In genomic region chr12:119668315-119668651, GRCh38 we compare ENCODE assay signal across 8 cellular contexts. TPM values are rescaled to one million over a fixed set of nuclear protein-coding genes. Genes with fewer than 3 reads are reported as not detected.
A peak's percentile ranks its signal among the peaks of the same experiment; 100 is the strongest.
DNase-seq lines count a peak whose midpoint lies in the region; ATAC-seq, FAIRE-seq and TF ChIP-seq lines count a peak whose summit lies in the region.

No MANE protein-coding gene starts in this region.

- peaks cover 23% of the 10 kb centered on the region for H3K79me2 ChIP-seq in keratinocyte (ENCODE audit: control insufficient read depth, insufficient read depth, low read length)

- peak; percentile 5 for DNase-seq in stimulated activated CD8-positive, alpha-beta memory T cell treated with anti-CD3 and anti-CD28 coated beads, Interleukin-12 subunit alpha, Interleukin-12 subunit beta, amount 100 ng/mL, for 1 hour (ENCODE audit: low read depth)
- DNase-seq in stimulated activated CD8-positive, alpha-beta memory T cell treated with anti-CD3 and anti-CD28 coated beads, Interleukin-4, amount 100 ng/mL, for 48 hours, result no peak
- no peak for DNase-seq in activated naive CD4-positive, alpha-beta T cell treated with anti-CD3 and anti-CD28 coated beads, Interleukin-2, amount 50 U/mL, for 72 hours (ENCODE audit: low spot score in 2 of 2)
- DNase-seq in keratinocyte (ENCODE audit: low read depth, low spot score) (no peak), substantia nigra (lab: John Stamatoyannopoulos, UW) (no peak), GM10248 (ENCODE audit: extremely low spot score) (no peak), SKM-1 treated with dmso at 0.1 percent for 144 hours (lab: John Stamatoyannopoulos, UW; ENCODE audit: unreplicated experiment) (no peak)

- peak overlapping the region; percentile 86 for H2AFZ ChIP-seq in keratinocyte (ENCODE audit: control insufficient read depth, low read length)

- CTCF ChIA-PET in GM10248 (lab: Yijun Ruan, JAX), result interaction anchor here (0.9 to 3.5 kb wide), 9 partner anchors 10 to 241 kb away, joined by 3 to 37 read pairs (median 4); no protein-coding TSS in a partner anchor

- H3K4me3 ChIP-seq in keratinocyte (ENCODE audit: control insufficient read depth in 2 of 3, extremely low read depth in 1 of 3, insufficient read depth in 2 of 3, low read depth in 1 of 3, low read length in 3 of 3), result peak overlapping the region; percentile 84 to 96 (median 85)

- H3K9ac ChIP-seq in keratinocyte (ENCODE audit: control insufficient read depth, extremely low read depth, insufficient read depth, low read length), result peak overlapping the region; percentile 93

- H4K20me1 ChIP-seq in keratinocyte (ENCODE audit: control insufficient read depth, extremely low read depth, insufficient read depth, low read length), result no peaks in the 10 kb centered on the region

- no peaks in the 10 kb centered on the region for H3K9me1 ChIP-seq in keratinocyte (ENCODE audit: control insufficient read depth, extremely low read depth, insufficient read depth, low read length)

- dilution Hi-C loops in keratinocyte (cut with MboI; ENCODE audit: extremely low pct_ligation_motif_present, low sequenced_read_pairs), result no loop called here

- peaks cover 20% of the 10 kb centered on the region for H3K4me1 ChIP-seq in keratinocyte (ENCODE audit: control insufficient read depth, extremely low read depth, insufficient read depth, low read length)

- ATAC-seq in activated naive CD4-positive, alpha-beta T cell treated with anti-CD3 and anti-CD28 coated beads, Interleukin-2, amount 50 U/mL, for 72 hours, result peak in 1 of 2 donors; percentile 3
- no peak for ATAC-seq in HG03520 (IDR thresholded peaks at IDR 0.05; ENCODE audit: unreplicated experiment)

- H3K27ac ChIP-seq in keratinocyte (ENCODE audit: control insufficient read depth, insufficient read depth, low read length), result peak overlapping the region; percentile 87
- H3K27ac ChIP-seq in substantia nigra (ENCODE audit: low read depth, low read length, poor library complexity, severe bottlenecking), result peak overlapping the region; percentile 82

- H3K27me3 ChIP-seq in keratinocyte (ENCODE audit: control insufficient read depth, extremely low read depth, insufficient read depth, low read length), result no peaks in the 10 kb centered on the region

- no peak for TF ChIP-seq CTCF in keratinocyte (optimal IDR thresholded peaks at IDR 0.05 in 1 of 3, IDR thresholded peaks at IDR 0.05 in 1 of 3, conservative IDR thresholded peaks at IDR 0.05 in 1 of 3; ENCODE audit: extremely low read depth in 1 of 3, insufficient read depth in 2 of 3, low read length in 3 of 3)
- no peak for TF ChIP-seq CTCF in GM10248 (IDR thresholded peaks at IDR 0.05; ENCODE audit: control extremely low read depth, extremely low read depth, low read depth, missing control alignments)

- no peak for FAIRE-seq in keratinocyte (lab: Jason Lieb, UNC)

- peak overlapping the region; percentile 94 to 100 for H3K27ac Mint-ChIP-seq in activated naive CD4-positive, alpha-beta T cell treated with anti-CD3 and anti-CD28 coated beads, Interleukin-2, amount 50 U/mL, for 72 hours

- peaks cover 35 to 41% of the 10 kb centered on the region in 2 donors for H3K36me3 Mint-ChIP-seq in activated naive CD4-positive, alpha-beta T cell treated with anti-CD3 and anti-CD28 coated beads, Interleukin-2, amount 50 U/mL, for 72 hours

- no peaks in the 10 kb centered on the region for H3K9me3 ChIP-seq in keratinocyte (ENCODE audit: control insufficient read depth, low read depth, low read length)

- peaks cover 0 to 4% of the 10 kb centered on the region in 2 donors for H3K9me3 Mint-ChIP-seq in activated naive CD4-positive, alpha-beta T cell treated with anti-CD3 and anti-CD28 coated beads, Interleukin-2, amount 50 U/mL, for 72 hours

- POLR2A ChIA-PET in GM10248 (lab: Yijun Ruan, JAX), result no interaction called here

- H3K4me2 ChIP-seq in keratinocyte (ENCODE audit: control insufficient read depth, extremely low read depth, insufficient read depth, low read depth, low read length), result peak overlapping the region; percentile 79

- H3K36me3 ChIP-seq in keratinocyte (ENCODE audit: control insufficient read depth in 2 of 2, extremely low read depth in 1 of 2, insufficient read depth in 2 of 2, low read length in 2 of 2), result peaks cover 6 to 13% of the 10 kb centered on the region in 2 experiments

RNA-seq across cellular contexts. Expression of gene PRKAB1, which starts 0.3 kb away (rescaled TPM):
- total RNA-seq in activated naive CD4-positive, alpha-beta T cell treated with anti-CD3 and anti-CD28 coated beads, Interleukin-2, amount 50 U/mL, for 72 hours, result 10 to 100 TPM; 18.2 to 63.7 TPM
- polyA plus RNA-seq in keratinocyte, result 19.9 to 26.6 TPM (median 22.0 TPM) in 3 replicates
- 18.6 TPM for polyA plus RNA-seq in keratinocyte (2011; ENCODE audit: low read depth)
- polyA plus RNA-seq in keratinocyte (2011; cell fraction: cytosol; rRNA removed), result 22.0 and 22.6 TPM in 2 replicates
- polyA plus RNA-seq in keratinocyte (2011; cell fraction: nucleus; rRNA removed), result 35.0 and 38.5 TPM in 2 replicates
- polyA plus RNA-seq in keratinocyte (2012; ENCODE audit: low replicate concordance), result 17.9 and 18.4 TPM in 2 replicates
- polyA minus RNA-seq in keratinocyte, result 14.6 to 16.0 TPM (median 15.9 TPM) in 3 replicates
- polyA minus RNA-seq in keratinocyte (2011; cell fraction: cytosol; rRNA and poly(A)+ RNA removed), result 19.8 TPM
- polyA minus RNA-seq in keratinocyte (2011; cell fraction: nucleus; rRNA and poly(A)+ RNA removed), result 10.8 and 14.7 TPM in 2 replicates
